Comparison of ENCODE assay signal across 8 cellular contexts in the genomic region with DNA sequence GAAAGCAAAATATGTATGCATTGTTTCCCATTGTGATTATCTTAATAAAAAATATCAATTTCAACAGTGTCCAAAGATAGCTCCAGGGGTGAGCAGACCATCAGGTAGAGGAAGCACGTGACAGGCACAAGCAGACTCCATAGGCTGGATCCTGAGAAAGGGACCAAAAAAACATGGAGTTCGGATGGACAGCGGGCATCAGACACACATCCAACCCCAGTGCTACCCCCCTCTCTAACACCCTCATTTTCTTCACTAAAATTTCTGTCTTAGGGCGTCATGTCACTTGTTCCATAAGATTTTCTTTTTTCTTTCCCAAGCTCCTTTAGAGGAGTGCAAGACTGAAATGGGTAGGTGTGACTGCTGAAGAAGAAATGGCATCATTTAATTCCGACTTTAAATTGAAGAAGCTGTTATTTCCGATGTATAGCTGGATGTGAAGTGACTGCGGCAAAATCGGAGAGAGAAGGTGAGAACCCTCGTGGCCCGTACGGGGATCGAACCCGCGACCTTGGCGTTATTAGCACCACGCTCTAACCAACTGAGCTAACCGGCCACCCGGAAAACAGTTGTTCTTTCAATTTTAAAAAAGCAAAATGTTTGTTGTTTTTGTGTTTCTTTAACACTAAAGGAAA. TPM values are rescaled to one million over a fixed set of nuclear protein-coding genes. Genes with fewer than 3 reads are reported as not detected.
A peak's percentile ranks its signal among the peaks of the same experiment; 100 is the strongest.
DNase-seq lines count a peak whose midpoint lies in the region; TF ChIP-seq lines count a peak whose summit lies in the region.

No MANE protein-coding gene starts in this region.

- no peaks in the 10 kb centered on the region for H3K9me2 ChIP-seq in DOHH2 (replicated peaks; ENCODE audit: control insufficient read depth, low read length)

- H3K9me3 ChIP-seq in DOHH2 (ENCODE audit: control insufficient read depth, insufficient read depth, low read length): no peaks in the 10 kb centered on the region
- H3K9me3 ChIP-seq in neuronal stem cell (replicated peaks in 1 of 2; ENCODE audit: control insufficient read depth in 2 of 2, insufficient read depth in 1 of 2, low read depth in 1 of 2, low read length in 2 of 2): peaks cover 0 to 10% of the 10 kb centered on the region in 2 donors

- H3F3A ChIP-seq in DOHH2 (ENCODE audit: control insufficient read depth, insufficient read depth): peaks cover 3% of the 10 kb centered on the region; the same call in 1 of the 2 replicates

- H3K4me2 ChIP-seq in DOHH2 (ENCODE audit: low read length) (peak overlapping the region; percentile 74), neuronal stem cell (ENCODE audit: insufficient read depth, low read length, poor library complexity, severe bottlenecking) (no peak overlapping the region)

- DNase-seq in NB4 (ENCODE audit: low read depth) (peak; percentile 69), lung microvascular endothelial cell (ENCODE audit: low read depth in 2 of 2) (peak; percentile 27 to 40), SHP77 treated with DMSO at 0.1 percent for 48 hours (lab: John Stamatoyannopoulos, UW) (no peak), neuronal stem cell (ENCODE audit: low spot score) (no peak), NCI-H187 (lab: John Stamatoyannopoulos, UW) (no peak), UCSD-AML1 (lab: John Stamatoyannopoulos, UW; ENCODE audit: unreplicated experiment) (no peak)
- peak; percentile 42 for DNase-seq in activated naive CD4-positive, alpha-beta T cell treated with anti-CD3 and anti-CD28 coated beads, Interleukin-2, amount 50 U/mL, for 16 hours

- no peaks in the 10 kb centered on the region for H4K20me1 ChIP-seq in DOHH2 (ENCODE audit: control insufficient read depth, insufficient read depth, low read depth, low read length)

- no peak for TF ChIP-seq POLR2A in NB4 (IDR thresholded peaks at IDR 0.05; ENCODE audit: extremely low read depth, insufficient read length)

- H2AFZ ChIP-seq in neuronal stem cell (ENCODE audit: low read length): no peak overlapping the region

- no peak overlapping the region for H2BK15ac ChIP-seq in neuronal stem cell (ENCODE audit: low read length)

- peaks cover 22% of the 10 kb centered on the region for H3K4me1 ChIP-seq in DOHH2 (ENCODE audit: control insufficient read depth, low read length)
- no peaks in the 10 kb centered on the region for H3K4me1 ChIP-seq in neuronal stem cell (ENCODE audit: control insufficient read depth in 2 of 2, insufficient read depth in 1 of 2, low read depth in 1 of 2, low read length in 2 of 2)

- H3K9ac ChIP-seq in neuronal stem cell (ENCODE audit: low read depth, low read length, poor library complexity): no peak overlapping the region

- no peak overlapping the region for H4K91ac ChIP-seq in neuronal stem cell (ENCODE audit: low read depth, low read length, poor library complexity)

- no peak overlapping the region for H4K8ac ChIP-seq in neuronal stem cell (ENCODE audit: low read depth, low read length)

- no peak overlapping the region for H2BK120ac ChIP-seq in neuronal stem cell (ENCODE audit: low read depth, low read length)

- no peak overlapping the region for H3K27ac ChIP-seq in DOHH2 (ENCODE audit: low read depth, low read length)
- H3K27ac ChIP-seq in neuronal stem cell (replicated peaks; ENCODE audit: low read length): no peak overlapping the region

- no CpG with 5 or more reads among the region's 18 CpGs for WGBS in neuronal stem cell (ENCODE audit: extremely low coverage in 2 of 2, insufficient read length in 2 of 2, insufficient replicate concordance in 1 of 2), 2 donors

- H2BK5ac ChIP-seq in neuronal stem cell (ENCODE audit: low read length): no peak overlapping the region

- no peak overlapping the region for H2BK12ac ChIP-seq in neuronal stem cell (ENCODE audit: low read length)

- TF ChIP-seq CTCF in DOHH2 (IDR thresholded peaks at IDR 0.05; ENCODE audit: low read depth, low read length, poor library complexity, severe bottlenecking): no peak
- TF ChIP-seq CTCF in NB4 (IDR thresholded peaks at IDR 0.05; ENCODE audit: low read depth, low read length): no peak

- no peak overlapping the region for H3K18ac ChIP-seq in neuronal stem cell (ENCODE audit: low read length)

- H3K14ac ChIP-seq in neuronal stem cell (ENCODE audit: low read length): no peak overlapping the region

- H3K4ac ChIP-seq in neuronal stem cell (ENCODE audit: low read length): no peak overlapping the region

- H3K23ac ChIP-seq in neuronal stem cell (ENCODE audit: low read depth, low read length, poor library complexity): no peak overlapping the region

- H3K4me3 ChIP-seq in DOHH2 (ENCODE audit: low read length) (peak overlapping the region; percentile 64), NB4 (ENCODE audit: low read depth, low read length) (no peak overlapping the region), neuronal stem cell (ENCODE audit: low read length in 2 of 2) (no peak overlapping the region)

- peaks cover 28% of the 10 kb centered on the region for H3K27me3 ChIP-seq in DOHH2 (ENCODE audit: control insufficient read depth, low read length)
- peaks cover 0 to 32% (median 19%) of the 10 kb centered on the region in 3 experiments for H3K27me3 ChIP-seq in neuronal stem cell (ENCODE audit: control insufficient read depth in 3 of 3, insufficient read depth in 3 of 3, low read depth in 1 of 3, low read length in 3 of 3)

- no peak overlapping the region for H2AK5ac ChIP-seq in neuronal stem cell (ENCODE audit: low read depth, low read length)

- H3K36me3 ChIP-seq in DOHH2 (ENCODE audit: control insufficient read depth, low read length) (no peaks in the 10 kb centered on the region), neuronal stem cell (replicated peaks in 1 of 2; ENCODE audit: control insufficient read depth in 2 of 2, insufficient read depth in 2 of 2, low read length in 2 of 2) (no peaks in the 10 kb centered on the region)

- H3K79me2 ChIP-seq in DOHH2 (ENCODE audit: control insufficient read depth, low read length): no peaks in the 10 kb centered on the region

- no peaks in the 10 kb centered on the region for H3K79me1 ChIP-seq in neuronal stem cell (ENCODE audit: low read depth, low read length)

RNA-seq across cellular contexts. Expression of gene PRSS16, which starts 10.3 kb away (rescaled TPM):
- total RNA-seq in lung microvascular endothelial cell: 0.22 TPM in 1 of 2 replicates, not detected in the other
- 3.2 TPM for polyA plus RNA-seq in neuronal stem cell (2013, experiment 1 of 2)
- polyA plus RNA-seq in neuronal stem cell (2013, experiment 2 of 2): 3.0 TPM

Comparison
In these comparisons a context has a peak if more than half of its experiments do, and no peak if none do; other contexts are left out.
1. DNase-seq: peak in NB4 (single experiment), activated naive CD4-positive, alpha-beta T cell treated with anti-CD3 and anti-CD28 coated beads, Interleukin-2, amount 50 U/mL, for 16 hours (single experiment) and lung microvascular endothelial cell (2 of 2); none in SHP77 treated with DMSO at 0.1 percent for 48 hours (single experiment), neuronal stem cell (single experiment), NCI-H187 (0 of 2) and UCSD-AML1 (single experiment).